ENCODE assay signal across 9 cellular contexts in genomic region chr12:64678248-64678647, GRCh38.
DNase-seq lines count a peak whose midpoint lies in the region; ATAC-seq and TF ChIP-seq lines count a peak whose summit lies in the region.
"Had no signal": no experiment of that assay in that cellular context is flagged by ENCODE, and none has a peak within 500 bp of the region (broad histone marks: within the 10 kb centered on the region; RNA-seq: fewer than 3 reads in every experiment).

No MANE protein-coding gene starts in this region.

- no peaks in the 10 kb centered on the region for H3K9me3 ChIP-seq in HEK293 (ENCODE audit: control insufficient read depth, insufficient read depth, low read depth, low read length)
- H3K9me3 ChIP-seq in naive thymus-derived CD4-positive, alpha-beta T cell (ENCODE audit: control insufficient read depth in 2 of 3, low read length in 3 of 3) = no peaks in the 10 kb centered on the region

- intact Hi-C loops in naive thymus-derived CD4-positive, alpha-beta T cell (cut with micrococcal nuclease) = loop anchor here in 1 of 2 donors (2.0 kb wide), 2 partner anchors 17 to 67 kb away; partner anchors contain the start of gene RASSF3

- H3K27me3 ChIP-seq in naive thymus-derived CD4-positive, alpha-beta T cell (ENCODE audit: control insufficient read depth in 2 of 2, insufficient read depth in 2 of 2, low read length in 2 of 2) = no peaks in the 10 kb centered on the region

- no peak for ATAC-seq in activated naive CD8-positive, alpha-beta T cell treated with anti-CD3 and anti-CD28 coated beads, Interleukin-2, amount 50 U/mL, for 24 hours
- ATAC-seq in naive thymus-derived CD4-positive, alpha-beta T cell = no peak

- H3K4me3 Mint-ChIP-seq in activated naive CD8-positive, alpha-beta T cell treated with anti-CD3 and anti-CD28 coated beads, Interleukin-2, amount 50 U/mL, for 24 hours = peak overlapping the region; percentile 8
- peak overlapping the region; percentile 33 to 85 (median 66) for H3K4me3 Mint-ChIP-seq in naive thymus-derived CD4-positive, alpha-beta T cell

- H3K9me3 Mint-ChIP-seq in activated naive CD8-positive, alpha-beta T cell treated with anti-CD3 and anti-CD28 coated beads, Interleukin-2, amount 50 U/mL, for 24 hours = no peaks in the 10 kb centered on the region
- peaks cover 0 to 4% (median 0%) of the 10 kb centered on the region in 11 donors for H3K9me3 Mint-ChIP-seq in naive thymus-derived CD4-positive, alpha-beta T cell

- POLR2A ChIA-PET in HEK293 (lab: Yijun Ruan, JAX) = no interaction called here
- POLR2A ChIA-PET in naive thymus-derived CD4-positive, alpha-beta T cell (lab: Charles Lee) = interaction anchor here (0.7 to 35.2 kb wide), 8 partner anchors 2 to 109 kb away, joined by 3 to 900 read pairs (median 4); partner anchors contain the start of gene RASSF3

- H3K36me3 ChIP-seq in HEK293 (ENCODE audit: control insufficient read depth in 2 of 2, insufficient read depth in 1 of 2, low read length in 2 of 2) = no peaks in the 10 kb centered on the region
- H3K36me3 ChIP-seq in naive thymus-derived CD4-positive, alpha-beta T cell (ENCODE audit: control insufficient read depth in 2 of 3, insufficient read depth in 3 of 3, low read length in 3 of 3) = no peaks in the 10 kb centered on the region

- CTCF ChIA-PET in HEK293 (lab: Yijun Ruan, JAX) = interaction anchor here (0.6 to 1.3 kb wide), 6 partner anchors 10 to 129 kb away, joined by 3 to 5 read pairs (median 4); no protein-coding TSS in a partner anchor
- CTCF ChIA-PET in naive thymus-derived CD4-positive, alpha-beta T cell (lab: Charles Lee) = interaction anchor here (0.8 to 2.7 kb wide), 8 partner anchors 8 to 129 kb away, joined by 3 to 12 read pairs (median 6); partner anchors contain the start of gene RASSF3

- no peak for TF ChIP-seq CTCF in HEK293 (tag by site-specific recombination; IDR thresholded peaks at IDR 0.05)

- peaks cover 2% of the 10 kb centered on the region for H3K36me3 Mint-ChIP-seq in activated naive CD8-positive, alpha-beta T cell treated with anti-CD3 and anti-CD28 coated beads, Interleukin-2, amount 50 U/mL, for 24 hours (ENCODE audit: low read depth)
- peaks cover 0 to 38% (median 9%) of the 10 kb centered on the region in 5 donors for H3K36me3 Mint-ChIP-seq in naive thymus-derived CD4-positive, alpha-beta T cell

- no peaks in the 10 kb centered on the region for H3K27me3 Mint-ChIP-seq in activated naive CD8-positive, alpha-beta T cell treated with anti-CD3 and anti-CD28 coated beads, Interleukin-2, amount 50 U/mL, for 24 hours
- H3K27me3 Mint-ChIP-seq in naive thymus-derived CD4-positive, alpha-beta T cell = no peaks in the 10 kb centered on the region

- H3K4me3 ChIP-seq in HEK293 (ENCODE audit: low read depth, low read length) = no peak overlapping the region
- H3K4me3 ChIP-seq in naive thymus-derived CD4-positive, alpha-beta T cell (ENCODE audit: low read length) = peak overlapping the region; percentile 15

- peaks cover 40% of the 10 kb centered on the region for H3K4me1 ChIP-seq in HEK293 (ENCODE audit: control insufficient read depth, insufficient read depth, low read length)
- H3K4me1 ChIP-seq in naive thymus-derived CD4-positive, alpha-beta T cell (ENCODE audit: control insufficient read depth in 2 of 2, insufficient read depth in 2 of 2, low read length in 2 of 2) = peaks cover 93 to 97% of the 10 kb centered on the region in 2 donors

- peaks cover 99% of the 10 kb centered on the region for H3K4me1 Mint-ChIP-seq in activated naive CD8-positive, alpha-beta T cell treated with anti-CD3 and anti-CD28 coated beads, Interleukin-2, amount 50 U/mL, for 24 hours
- H3K4me1 Mint-ChIP-seq in naive thymus-derived CD4-positive, alpha-beta T cell = peaks cover 63 to 99% (median 92%) of the 10 kb centered on the region in 7 donors

- H3K27ac Mint-ChIP-seq in activated naive CD8-positive, alpha-beta T cell treated with anti-CD3 and anti-CD28 coated beads, Interleukin-2, amount 50 U/mL, for 24 hours = peak overlapping the region; percentile 82
- peak overlapping the region; percentile 78 to 100 (median 97) for H3K27ac Mint-ChIP-seq in naive thymus-derived CD4-positive, alpha-beta T cell

- DNase-seq in NCI-H2029 (lab: John Stamatoyannopoulos, UW) (peak; percentile 25), NCI-H2029 treated with DMSO at 0.1 percent for 48 hours (lab: John Stamatoyannopoulos, UW) (no peak), NCI-H1092 treated with DMSO at 0.1 percent for 48 hours (lab: John Stamatoyannopoulos, UW) (no peak), DMS 273 treated with DMSO at 0.1 percent for 48 hours (lab: John Stamatoyannopoulos, UW) (no peak), DMS114 treated with DMSO at 0.1 percent for 48 hours (lab: John Stamatoyannopoulos, UW; ENCODE audit: unreplicated experiment) (no peak)
- DNase-seq in activated naive CD8-positive, alpha-beta T cell treated with anti-CD3 and anti-CD28 coated beads, Interleukin-2, amount 50 U/mL, for 24 hours = no peak
- DNase-seq in naive thymus-derived CD4-positive, alpha-beta T cell = no peak
- DNase-seq: NCI-H1694 treated with DMSO at 0.1 percent for 48 hours had no signal

- no peak overlapping the region for H3K27ac ChIP-seq in HEK293 (ENCODE audit: extremely low read depth, low read depth, low read length)
- H3K27ac ChIP-seq in naive thymus-derived CD4-positive, alpha-beta T cell (ENCODE audit: low read depth, low read length) = peak overlapping the region; percentile 76

TF ChIP-seq in HEK293, 187 proteins besides CTCF, POLR2A, EP300 and RAD21:
- TF ChIP-seq YY2 (tag by site-specific recombination; IDR thresholded peaks at IDR 0.05) (no peak), ZEB2 (tag by site-specific recombination; IDR thresholded peaks at IDR 0.05) (peak; percentile 24; the same call in 1 of the 2 replicates), SCRT2 (tag by site-specific recombination; IDR thresholded peaks at IDR 0.05) (peak; percentile 74)
TF ChIP-seq in HEK293: peak in this region for 2.
